29 cellular contexts compared by ENCODE assay signal in genomic region chr7:139944248-139944647, GRCh38.
"Had no signal": no experiment of that assay in that cellular context is flagged by ENCODE, and none has a peak within 500 bp of the region (broad histone marks: within the 10 kb centered on the region; RNA-seq: fewer than 3 reads in every experiment).

No MANE protein-coding gene starts in this region.

- DNase-seq: colonic mucosa; effector CD8-positive, alpha-beta T cell; endodermal cell; foreskin fibroblast; gastrocnemius medialis; glutamatergic neuron; heart right ventricle; hippocampal formation; immature natural killer cell; islet precursor cell; kidney glomerular epithelial cell; left colon; left ventricle myocardium superior; nucleus accumbens; ovary; posterior cingulate gyrus; psoas muscle; right cardiac atrium; sigmoid colon; stimulated activated CD4-positive, alpha-beta T cell treated with anti-CD3 and anti-CD28 coated beads, Interleukin-2, amount 100 ng/mL, for 24 hours; stimulated activated CD4-positive, alpha-beta T cell treated with anti-CD3 and anti-CD28 coated beads, Interleukin-4, amount 100 ng/mL, for 24 hours; stimulated activated naive CD4-positive, alpha-beta T cell treated with Interleukin-2 at 50 U/mL for 16 hours; stomach had no signal

- H3K9me3 ChIP-seq: colonic mucosa, psoas muscle, thyroid gland had no signal

- H3K27me3 ChIP-seq: colonic mucosa, gastrocnemius medialis, ovary, stomach, thyroid gland had no signal

- H3K27ac ChIP-seq: colonic mucosa, epithelial cell of prostate, gastrocnemius medialis, heart right ventricle, ovary, psoas muscle, sigmoid colon, stomach, thyroid gland had no signal

- H3K4me3 ChIP-seq: colonic mucosa, gastrocnemius medialis, heart right ventricle, lung, ovary, psoas muscle, sigmoid colon, stomach, thyroid gland had no signal

- H3K36me3 ChIP-seq: colonic mucosa, gastrocnemius medialis, ovary, sigmoid colon, stomach, thyroid gland had no signal

- H3K4me1 ChIP-seq: colonic mucosa, gastrocnemius medialis, heart right ventricle, psoas muscle, sigmoid colon, stomach had no signal

- ATAC-seq: esophagus mucosa; gastrocnemius medialis; heart right ventricle; left colon; left ventricle myocardium superior; psoas muscle; right cardiac atrium; stimulated activated effector memory CD8-positive, alpha-beta T cell treated with anti-CD3 and anti-CD28 coated beads, Interleukin-12 subunit alpha, Interleukin-12 subunit beta, amount 100 ng/mL, for 72 hours had no signal

- FAIRE-seq: urothelium cell line had no signal
